1 cellular context compared by ENCODE assay signal in the genomic region with DNA sequence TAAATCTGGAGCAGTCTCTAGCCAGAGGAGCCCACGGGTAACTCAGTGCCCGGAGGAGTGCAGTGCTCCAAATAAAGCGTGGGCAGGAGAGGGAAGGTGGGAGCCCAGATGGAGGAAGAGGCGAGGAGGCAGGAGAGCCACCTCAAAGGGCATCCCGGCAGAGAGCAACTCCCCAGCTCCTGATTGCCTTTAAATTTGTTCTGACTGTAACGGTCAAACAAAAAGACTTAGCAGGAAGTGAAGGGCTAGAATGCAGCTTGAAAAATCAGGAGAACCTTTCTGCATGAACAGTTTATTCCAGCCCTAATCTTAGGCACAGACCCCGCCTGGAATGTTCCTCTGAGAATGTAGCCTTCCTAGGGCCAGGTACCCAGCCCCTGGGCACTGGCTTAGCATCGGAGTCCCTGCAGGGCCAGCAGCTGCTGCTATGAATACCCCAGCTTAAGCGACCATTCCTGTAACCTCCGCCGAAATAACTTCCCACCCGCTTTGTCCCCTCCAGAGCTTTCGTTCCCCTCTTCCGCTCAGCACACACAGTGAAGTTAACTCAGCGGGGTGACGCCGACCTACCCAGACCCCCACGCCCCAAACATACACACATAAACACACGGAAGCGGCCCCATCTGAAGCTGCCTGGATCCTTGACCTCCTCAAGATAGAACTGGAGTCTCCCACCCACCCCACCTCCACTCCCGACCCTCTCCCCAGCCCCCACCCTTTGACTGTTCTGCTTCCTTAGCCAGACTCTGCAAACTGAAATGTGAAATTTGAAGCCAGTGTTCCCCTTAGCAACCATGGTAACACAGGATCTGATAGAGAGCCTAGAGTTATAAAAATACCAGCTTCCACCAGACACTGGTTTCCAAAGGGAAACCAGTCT.
TF ChIP-seq lines count a peak whose summit lies in the region.

No MANE protein-coding gene starts in this region.

TF ChIP-seq in K562, 482 proteins besides CTCF, POLR2A, EP300 and RAD21 (continued from another document):
- peak; percentile 19; the same call in 1 of the 2 replicates for TF ChIP-seq PHF8 (IDR thresholded peaks at IDR 0.05; ENCODE audit: borderline replicate concordance, low read length)
- TF ChIP-seq TFAP4 (CRISPR knock-in tag; IDR thresholded peaks at IDR 0.05; ENCODE audit: borderline replicate concordance): 0 out of 2 replicates have a peak, but pooled peaks have one; percentile 12
